ENCODE assay signal across 1 cellular context in genomic region chr15:68364660-68365035, GRCh38.
TF ChIP-seq lines count a peak whose summit lies in the region.

No MANE protein-coding gene starts in this region.

TF ChIP-seq in H1, 55 proteins besides CTCF, POLR2A, EP300 and RAD21:
- TF ChIP-seq HDAC2 (IDR thresholded peaks at IDR 0.05; ENCODE audit: borderline replicate concordance in 1 of 2, low read depth in 2 of 2, low read length in 2 of 2) (no peak), RNF2 (IDR thresholded peaks at IDR 0.05; ENCODE audit: borderline replicate concordance, low read depth, low read length, missing control alignments, poor library complexity, severe bottlenecking) (no peak), BACH1 (IDR thresholded peaks at IDR 0.05; ENCODE audit: low read length) (no peak), CHD2 (IDR thresholded peaks at IDR 0.05; ENCODE audit: low read length) (no peak), KDM5A (IDR thresholded peaks at IDR 0.05; ENCODE audit: low read length) (no peak), TCF12 (IDR thresholded peaks at IDR 0.05; ENCODE audit: low read depth, low read length) (no peak), BRCA1 (IDR thresholded peaks at IDR 0.05; ENCODE audit: low read depth, low read length) (no peak), TEAD4 (IDR thresholded peaks at IDR 0.05; ENCODE audit: low read depth, low read length) (no peak), CEBPB (IDR thresholded peaks at IDR 0.05; ENCODE audit: low read depth, low read length) (no peak), KDM1A (IDR thresholded peaks at IDR 0.05; ENCODE audit: borderline replicate concordance, low read length) (no peak)
TF ChIP-seq in H1: peak in this region for 0.
